In genomic region chr1:42379794-42380616, GRCh38 we compare ENCODE assay signal across 1 cellular context.
TF ChIP-seq lines count a peak whose summit lies in the region.

No MANE protein-coding gene starts in this region.

TF ChIP-seq in GM12878, 131 proteins besides CTCF, POLR2A, EP300 and RAD21 (continued from another document):
- no peak for TF ChIP-seq ZBTB40 (IDR thresholded peaks at IDR 0.05; ENCODE audit: borderline replicate concordance)
- 0 out of 2 replicates have a peak, but pooled peaks have one; percentile 6 for TF ChIP-seq IKZF1 (conservative IDR thresholded peaks at IDR 0.05)
- TF ChIP-seq REST (IDR thresholded peaks at IDR 0.05; ENCODE audit: low read depth, low read length), result peak; percentile 80
- no peak for TF ChIP-seq RCOR1 (conservative IDR thresholded peaks at IDR 0.05; ENCODE audit: low read depth, low read length)
- TF ChIP-seq CBX5 (IDR thresholded peaks at IDR 0.05; ENCODE audit: low read depth), result no peak
TF ChIP-seq in GM12878: peak in this region for 2.
